Comparison of ENCODE assay signal across 8 cellular contexts in the genomic region with DNA sequence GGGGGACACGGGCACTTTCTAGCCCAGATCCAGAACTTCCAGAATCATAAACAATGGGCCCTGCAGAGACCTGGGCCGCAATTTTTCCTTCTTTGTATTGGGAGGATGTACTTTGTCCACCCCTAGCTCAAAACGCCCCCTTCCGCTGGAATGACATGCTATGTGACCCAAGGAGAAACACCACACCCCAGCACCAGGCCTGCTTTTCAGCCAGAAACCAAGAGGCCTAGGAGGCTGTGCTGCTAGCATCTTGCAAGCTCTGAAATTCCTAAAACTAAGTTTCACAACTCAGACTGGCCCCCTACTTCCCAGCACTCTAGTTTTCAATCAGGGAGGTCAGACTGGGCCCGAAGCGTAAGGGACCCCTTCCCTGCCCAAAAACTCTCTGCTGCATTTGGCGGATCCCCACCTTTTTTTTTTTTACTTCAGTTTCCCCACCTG. TPM values are rescaled to one million over a fixed set of nuclear protein-coding genes. Genes with fewer than 3 reads are reported as not detected.
A peak's percentile ranks its signal among the peaks of the same experiment; 100 is the strongest.
DNase-seq lines count a peak whose midpoint lies in the region; ATAC-seq lines count a peak whose summit lies in the region.

No MANE protein-coding gene starts in this region.

- no peaks in the 10 kb centered on the region for H3K9me3 Mint-ChIP-seq in IgD-negative memory B cell
- H3K9me3 Mint-ChIP-seq in T-helper 2 cell treated with Interferon-gamma antibody and Interleukin-4, amounts not matched to agents 5 μg/mL and 100 μg/mL, for 36 hours: no peaks in the 10 kb centered on the region

- peaks cover 27 to 33% (median 31%) of the 10 kb centered on the region in 3 donors for H3K4me1 Mint-ChIP-seq in IgD-negative memory B cell
- peaks cover 51% of the 10 kb centered on the region for H3K4me1 Mint-ChIP-seq in T-helper 2 cell treated with Interferon-gamma antibody and Interleukin-4, amounts not matched to agents 5 μg/mL and 100 μg/mL, for 36 hours (ENCODE audit: low read depth)

- peak overlapping the region; percentile 73 to 85 (median 82) for H3K27ac Mint-ChIP-seq in IgD-negative memory B cell
- H3K27ac Mint-ChIP-seq in T-helper 2 cell treated with Interferon-gamma antibody and Interleukin-4, amounts not matched to agents 5 μg/mL and 100 μg/mL, for 36 hours: peak overlapping the region; percentile 94

- ATAC-seq in GM21526 (IDR thresholded peaks at IDR 0.05; ENCODE audit: low FRiP score, unreplicated experiment): no peak
- ATAC-seq in GM18873 (IDR thresholded peaks at IDR 0.05; ENCODE audit: low FRiP score, unreplicated experiment): no peak

- DNase-seq in NCI-H524 (lab: John Stamatoyannopoulos, UW) (peak; percentile 27 to 62), NCI-H524 treated with DMSO at 0.1 percent for 48 hours (lab: John Stamatoyannopoulos, UW) (no peak), epidermal melanocyte (ENCODE audit: insufficient read length, low spot score) (peak; percentile 60), myocyte (ENCODE audit: low read depth) (peak; percentile 67)
- DNase-seq in T-helper 2 cell treated with Interferon-gamma antibody and Interleukin-4, amounts not matched to agents 5 μg/mL and 100 μg/mL, for 36 hours (ENCODE audit: low spot score): peak; percentile 54

- H3K36me3 Mint-ChIP-seq in IgD-negative memory B cell: no peaks in the 10 kb centered on the region
- peaks cover 43% of the 10 kb centered on the region for H3K36me3 Mint-ChIP-seq in T-helper 2 cell treated with Interferon-gamma antibody and Interleukin-4, amounts not matched to agents 5 μg/mL and 100 μg/mL, for 36 hours (ENCODE audit: low read depth)

- peak overlapping the region; percentile 59 to 93 (median 87) for H3K4me3 Mint-ChIP-seq in IgD-negative memory B cell
- peak overlapping the region; percentile 94 for H3K4me3 Mint-ChIP-seq in T-helper 2 cell treated with Interferon-gamma antibody and Interleukin-4, amounts not matched to agents 5 μg/mL and 100 μg/mL, for 36 hours

- H3K27me3 Mint-ChIP-seq in IgD-negative memory B cell: no peaks in the 10 kb centered on the region
- no peaks in the 10 kb centered on the region for H3K27me3 Mint-ChIP-seq in T-helper 2 cell treated with Interferon-gamma antibody and Interleukin-4, amounts not matched to agents 5 μg/mL and 100 μg/mL, for 36 hours (ENCODE audit: low read depth)

RNA-seq across cellular contexts. Expression of a gene that starts 0.5 kb away (rescaled TPM):
- 137 TPM for polyA plus RNA-seq in IgD-negative memory B cell
- total RNA-seq in myocyte: 290 and 353 TPM in 2 replicates
- polyA plus RNA-seq in myocyte (2012): 213 TPM

RNA-seq across cellular contexts. Expression of a gene that starts 18.1 kb away (rescaled TPM):
- 8.4 TPM for polyA plus RNA-seq in IgD-negative memory B cell
- 32.1 and 47.9 TPM in 2 replicates for total RNA-seq in myocyte
- 30.6 TPM for polyA plus RNA-seq in myocyte (2012)

RNA-seq across cellular contexts. Expression of a gene that starts 40.9 kb away (rescaled TPM):
- polyA plus RNA-seq in IgD-negative memory B cell: 164 TPM
- 244 and 299 TPM in 2 replicates for total RNA-seq in myocyte
- polyA plus RNA-seq in myocyte (2012): 75.8 TPM

RNA-seq across cellular contexts. Expression of a gene that starts 48.1 kb away (rescaled TPM):
- 1.4 TPM for polyA plus RNA-seq in IgD-negative memory B cell
- 1.1 and 1.2 TPM in 2 replicates for total RNA-seq in myocyte
- polyA plus RNA-seq in myocyte (2012): 0.69 TPM
